Comparison of ENCODE assay signal across 1 cellular context in the genomic region with DNA sequence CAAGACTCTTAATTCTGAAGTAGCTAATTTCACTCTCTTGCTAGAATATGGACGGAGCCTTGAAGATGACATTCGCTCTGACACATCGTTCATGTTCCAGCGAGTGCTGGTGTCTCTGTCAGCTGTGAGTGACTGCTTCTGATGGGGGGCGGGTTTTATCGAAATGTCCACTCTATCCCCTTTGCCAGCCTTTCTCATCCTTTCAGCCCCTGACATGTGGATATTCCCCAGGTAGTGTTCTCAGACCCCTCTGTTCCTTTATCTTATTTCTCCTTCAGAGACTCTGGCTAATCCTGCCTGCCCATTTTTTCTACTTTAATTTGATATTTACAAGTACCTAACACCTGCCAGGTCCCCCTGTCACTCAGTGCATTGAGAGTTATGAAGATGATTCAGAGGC.
TF ChIP-seq lines count a peak whose summit lies in the region.

No MANE protein-coding gene starts in this region.

TF ChIP-seq in GM23338, 12 proteins besides CTCF, POLR2A, EP300 and RAD21:
- TF ChIP-seq, protein P1, sequence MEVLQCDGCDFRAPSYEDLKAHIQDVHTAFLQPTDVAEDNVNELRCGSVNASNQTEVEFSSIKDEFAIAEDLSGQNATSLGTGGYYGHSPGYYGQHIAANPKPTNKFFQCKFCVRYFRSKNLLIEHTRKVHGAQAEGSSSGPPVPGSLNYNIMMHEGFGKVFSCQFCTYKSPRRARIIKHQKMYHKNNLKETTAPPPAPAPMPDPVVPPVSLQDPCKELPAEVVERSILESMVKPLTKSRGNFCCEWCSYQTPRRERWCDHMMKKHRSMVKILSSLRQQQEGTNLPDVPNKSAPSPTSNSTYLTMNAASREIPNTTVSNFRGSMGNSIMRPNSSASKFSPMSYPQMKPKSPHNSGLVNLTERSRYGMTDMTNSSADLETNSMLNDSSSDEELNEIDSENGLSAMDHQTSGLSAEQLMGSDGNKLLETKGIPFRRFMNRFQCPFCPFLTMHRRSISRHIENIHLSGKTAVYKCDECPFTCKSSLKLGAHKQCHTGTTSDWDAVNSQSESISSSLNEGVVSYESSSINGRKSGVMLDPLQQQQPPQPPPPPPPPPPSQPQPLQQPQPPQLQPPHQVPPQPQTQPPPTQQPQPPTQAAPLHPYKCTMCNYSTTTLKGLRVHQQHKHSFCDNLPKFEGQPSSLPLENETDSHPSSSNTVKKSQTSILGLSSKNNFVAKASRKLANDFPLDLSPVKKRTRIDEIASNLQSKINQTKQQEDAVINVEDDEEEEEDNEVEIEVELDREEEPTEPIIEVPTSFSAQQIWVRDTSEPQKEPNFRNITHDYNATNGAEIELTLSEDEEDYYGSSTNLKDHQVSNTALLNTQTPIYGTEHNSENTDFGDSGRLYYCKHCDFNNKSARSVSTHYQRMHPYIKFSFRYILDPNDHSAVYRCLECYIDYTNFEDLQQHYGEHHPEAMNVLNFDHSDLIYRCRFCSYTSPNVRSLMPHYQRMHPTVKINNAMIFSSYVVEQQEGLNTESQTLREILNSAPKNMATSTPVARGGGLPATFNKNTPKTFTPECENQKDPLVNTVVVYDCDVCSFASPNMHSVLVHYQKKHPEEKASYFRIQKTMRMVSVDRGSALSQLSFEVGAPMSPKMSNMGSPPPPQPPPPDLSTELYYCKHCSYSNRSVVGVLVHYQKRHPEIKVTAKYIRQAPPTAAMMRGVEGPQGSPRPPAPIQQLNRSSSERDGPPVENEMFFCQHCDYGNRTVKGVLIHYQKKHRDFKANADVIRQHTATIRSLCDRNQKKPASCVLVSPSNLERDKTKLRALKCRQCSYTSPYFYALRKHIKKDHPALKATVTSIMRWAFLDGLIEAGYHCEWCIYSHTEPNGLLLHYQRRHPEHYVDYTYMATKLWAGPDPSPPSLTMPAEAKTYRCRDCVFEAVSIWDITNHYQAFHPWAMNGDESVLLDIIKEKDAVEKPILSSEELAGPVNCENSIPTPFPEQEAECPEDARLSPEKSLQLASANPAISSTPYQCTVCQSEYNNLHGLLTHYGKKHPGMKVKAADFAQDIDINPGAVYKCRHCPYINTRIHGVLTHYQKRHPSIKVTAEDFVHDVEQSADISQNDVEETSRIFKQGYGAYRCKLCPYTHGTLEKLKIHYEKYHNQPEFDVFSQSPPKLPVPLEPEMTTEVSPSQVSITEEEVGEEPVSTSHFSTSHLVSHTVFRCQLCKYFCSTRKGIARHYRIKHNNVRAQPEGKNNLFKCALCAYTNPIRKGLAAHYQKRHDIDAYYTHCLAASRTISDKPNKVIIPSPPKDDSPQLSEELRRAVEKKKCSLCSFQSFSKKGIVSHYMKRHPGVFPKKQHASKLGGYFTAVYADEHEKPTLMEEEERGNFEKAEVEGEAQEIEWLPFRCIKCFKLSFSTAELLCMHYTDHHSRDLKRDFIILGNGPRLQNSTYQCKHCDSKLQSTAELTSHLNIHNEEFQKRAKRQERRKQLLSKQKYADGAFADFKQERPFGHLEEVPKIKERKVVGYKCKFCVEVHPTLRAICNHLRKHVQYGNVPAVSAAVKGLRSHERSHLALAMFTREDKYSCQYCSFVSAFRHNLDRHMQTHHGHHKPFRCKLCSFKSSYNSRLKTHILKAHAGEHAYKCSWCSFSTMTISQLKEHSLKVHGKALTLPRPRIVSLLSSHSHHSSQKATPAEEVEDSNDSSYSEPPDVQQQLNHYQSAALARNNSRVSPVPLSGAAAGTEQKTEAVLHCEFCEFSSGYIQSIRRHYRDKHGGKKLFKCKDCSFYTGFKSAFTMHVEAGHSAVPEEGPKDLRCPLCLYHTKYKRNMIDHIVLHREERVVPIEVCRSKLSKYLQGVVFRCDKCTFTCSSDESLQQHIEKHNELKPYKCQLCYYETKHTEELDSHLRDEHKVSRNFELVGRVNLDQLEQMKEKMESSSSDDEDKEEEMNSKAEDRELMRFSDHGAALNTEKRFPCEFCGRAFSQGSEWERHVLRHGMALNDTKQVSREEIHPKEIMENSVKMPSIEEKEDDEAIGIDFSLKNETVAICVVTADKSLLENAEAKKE (CRISPR knock-in tag; IDR thresholded peaks at IDR 0.05): no peak
- TF ChIP-seq EZH2 (IDR thresholded peaks at IDR 0.05; ENCODE audit: low read depth, unreplicated experiment): no peak
- TF ChIP-seq CREB1 (CRISPR knock-in tag; IDR thresholded peaks at IDR 0.05; ENCODE audit: low read depth): no peak
